ENCODE assay signal across 1 cellular context in the genomic region with DNA sequence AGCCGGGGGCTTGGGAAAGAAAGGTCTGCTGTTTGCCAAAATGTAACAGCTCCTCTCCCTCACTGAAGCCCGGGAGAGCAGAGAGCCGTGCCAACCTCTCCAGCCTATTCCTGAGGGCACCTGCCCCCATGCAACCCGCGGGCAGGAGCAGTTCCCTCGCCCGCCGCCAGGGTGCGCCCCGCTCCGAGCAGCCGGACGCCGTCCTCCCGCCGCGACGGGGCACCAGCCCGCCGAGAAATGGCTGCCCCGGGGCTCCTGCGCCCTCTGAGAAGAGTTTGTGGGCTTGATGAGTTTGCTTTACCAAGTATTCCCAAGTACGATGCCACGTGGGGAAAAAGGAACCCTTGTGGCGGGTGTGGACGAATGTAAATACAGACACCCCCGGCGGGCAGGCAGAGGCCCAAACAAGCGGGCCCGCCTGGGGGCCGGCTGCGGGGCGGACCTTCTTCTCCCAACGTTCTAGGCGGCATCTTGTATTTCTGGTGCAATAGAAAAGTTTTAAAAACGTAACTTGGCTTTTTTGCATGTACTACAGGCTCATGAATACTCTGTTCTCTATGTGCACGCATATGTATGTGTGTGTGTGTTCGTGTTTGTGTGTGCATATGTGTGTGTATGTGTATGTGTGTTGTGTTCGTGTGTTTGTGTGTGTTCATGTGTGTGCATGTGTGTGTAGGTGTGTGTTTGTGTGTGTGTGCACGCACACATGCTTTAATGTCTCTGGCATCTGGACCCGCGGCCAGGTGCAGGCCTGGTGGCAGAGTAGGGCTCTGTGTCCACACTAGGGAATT.
TF ChIP-seq lines count a peak whose summit lies in the region.

No MANE protein-coding gene starts in this region.

TF ChIP-seq in HEK293, 187 proteins besides CTCF, POLR2A, EP300 and RAD21 (continued from another document and continues in another):
- no peak for TF ChIP-seq PRDM4 (tag by site-specific recombination; IDR thresholded peaks at IDR 0.05)
- TF ChIP-seq TRIM28 (IDR thresholded peaks at IDR 0.05; ENCODE audit: borderline replicate concordance, low read length): no peak
- TF ChIP-seq ZNF791 (tag by site-specific recombination; IDR thresholded peaks at IDR 0.05): no peak
- TF ChIP-seq ZNF146 (tag by site-specific recombination; IDR thresholded peaks at IDR 0.05): no peak
- TF ChIP-seq ZXDB (tag by site-specific recombination; IDR thresholded peaks at IDR 0.05): peak; percentile 31; the same call in 1 of the 2 replicates
- TF ChIP-seq ZNF629 (tag by site-specific recombination; IDR thresholded peaks at IDR 0.05): no peak
- no peak for TF ChIP-seq ZNF311 (tag by site-specific recombination; IDR thresholded peaks at IDR 0.05; ENCODE audit: borderline replicate concordance)
- TF ChIP-seq ZBTB48 (tag by site-specific recombination; IDR thresholded peaks at IDR 0.05): no peak
- no peak for TF ChIP-seq BCL11B (tag by site-specific recombination; IDR thresholded peaks at IDR 0.05; ENCODE audit: low read depth)
- TF ChIP-seq ZNF157 (tag by site-specific recombination; IDR thresholded peaks at IDR 0.05): no peak
- peak; percentile 92 for TF ChIP-seq ZSCAN4 (tag by site-specific recombination; IDR thresholded peaks at IDR 0.05)
- no peak for TF ChIP-seq ZNF544 (tag by site-specific recombination; IDR thresholded peaks at IDR 0.05)
- no peak for TF ChIP-seq SALL2 (tag by site-specific recombination; IDR thresholded peaks at IDR 0.05; ENCODE audit: borderline replicate concordance)
- no peak for TF ChIP-seq ZNF121 (tag by site-specific recombination; IDR thresholded peaks at IDR 0.05)
- 0 out of 2 replicates have a peak, but pooled peaks have one; percentile 21 for TF ChIP-seq ZBTB44 (tag by site-specific recombination; IDR thresholded peaks at IDR 0.05)
- no peak for TF ChIP-seq ZNF341 (tag by site-specific recombination; IDR thresholded peaks at IDR 0.05; ENCODE audit: low read depth)
- TF ChIP-seq ZNF274 (IDR thresholded peaks at IDR 0.05; ENCODE audit: low read length): no peak
- no peak for TF ChIP-seq ZNF274 (tag by site-specific recombination; IDR thresholded peaks at IDR 0.05; ENCODE audit: borderline replicate concordance)
- TF ChIP-seq ZNF391 (tag by site-specific recombination; IDR thresholded peaks at IDR 0.05; ENCODE audit: borderline replicate concordance, low read depth): no peak
- no peak for TF ChIP-seq ZNF138 (tag by site-specific recombination; IDR thresholded peaks at IDR 0.05; ENCODE audit: borderline replicate concordance)
- TF ChIP-seq, protein P1, sequence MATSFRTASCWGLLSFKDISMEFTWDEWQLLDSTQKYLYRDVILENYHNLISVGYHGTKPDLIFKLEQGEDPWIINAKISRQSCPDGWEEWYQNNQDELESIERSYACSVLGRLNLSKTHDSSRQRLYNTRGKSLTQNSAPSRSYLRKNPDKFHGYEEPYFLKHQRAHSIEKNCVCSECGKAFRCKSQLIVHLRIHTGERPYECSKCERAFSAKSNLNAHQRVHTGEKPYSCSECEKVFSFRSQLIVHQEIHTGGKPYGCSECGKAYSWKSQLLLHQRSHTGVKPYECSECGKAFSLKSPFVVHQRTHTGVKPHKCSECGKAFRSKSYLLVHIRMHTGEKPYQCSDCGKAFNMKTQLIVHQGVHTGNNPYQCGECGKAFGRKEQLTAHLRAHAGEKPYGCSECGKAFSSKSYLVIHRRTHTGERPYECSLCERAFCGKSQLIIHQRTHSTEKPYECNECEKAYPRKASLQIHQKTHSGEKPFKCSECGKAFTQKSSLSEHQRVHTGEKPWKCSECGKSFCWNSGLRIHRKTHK (tag by site-specific recombination; IDR thresholded peaks at IDR 0.05): no peak
- no peak for TF ChIP-seq ZNF350 (tag by site-specific recombination; IDR thresholded peaks at IDR 0.05)
- TF ChIP-seq YY1 (tag by site-specific recombination; IDR thresholded peaks at IDR 0.05): peak; percentile 82
- TF ChIP-seq PRDM2 (tag by site-specific recombination; IDR thresholded peaks at IDR 0.05; ENCODE audit: borderline replicate concordance): no peak
- no peak for TF ChIP-seq ZNF660 (tag by site-specific recombination; IDR thresholded peaks at IDR 0.05)
- peak; percentile 83 for TF ChIP-seq ZNF335 (tag by site-specific recombination; conservative IDR thresholded peaks at IDR 0.05)
- TF ChIP-seq, protein P2, sequence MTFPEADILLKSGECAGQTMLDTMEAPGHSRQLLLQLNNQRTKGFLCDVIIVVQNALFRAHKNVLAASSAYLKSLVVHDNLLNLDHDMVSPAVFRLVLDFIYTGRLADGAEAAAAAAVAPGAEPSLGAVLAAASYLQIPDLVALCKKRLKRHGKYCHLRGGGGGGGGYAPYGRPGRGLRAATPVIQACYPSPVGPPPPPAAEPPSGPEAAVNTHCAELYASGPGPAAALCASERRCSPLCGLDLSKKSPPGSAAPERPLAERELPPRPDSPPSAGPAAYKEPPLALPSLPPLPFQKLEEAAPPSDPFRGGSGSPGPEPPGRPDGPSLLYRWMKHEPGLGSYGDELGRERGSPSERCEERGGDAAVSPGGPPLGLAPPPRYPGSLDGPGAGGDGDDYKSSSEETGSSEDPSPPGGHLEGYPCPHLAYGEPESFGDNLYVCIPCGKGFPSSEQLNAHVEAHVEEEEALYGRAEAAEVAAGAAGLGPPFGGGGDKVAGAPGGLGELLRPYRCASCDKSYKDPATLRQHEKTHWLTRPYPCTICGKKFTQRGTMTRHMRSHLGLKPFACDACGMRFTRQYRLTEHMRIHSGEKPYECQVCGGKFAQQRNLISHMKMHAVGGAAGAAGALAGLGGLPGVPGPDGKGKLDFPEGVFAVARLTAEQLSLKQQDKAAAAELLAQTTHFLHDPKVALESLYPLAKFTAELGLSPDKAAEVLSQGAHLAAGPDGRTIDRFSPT (tag by site-specific recombination; IDR thresholded peaks at IDR 0.05): peak; percentile 92
- TF ChIP-seq ZBTB20 (tag by site-specific recombination; IDR thresholded peaks at IDR 0.05): no peak
- no peak for TF ChIP-seq ZNF133 (tag by site-specific recombination; IDR thresholded peaks at IDR 0.05)
- TF ChIP-seq ZNF692 (tag by site-specific recombination; IDR thresholded peaks at IDR 0.05): peak; percentile 79
- no peak for TF ChIP-seq HOXC10 (CRISPR knock-in tag; IDR thresholded peaks at IDR 0.05)
- TF ChIP-seq, protein P3, sequence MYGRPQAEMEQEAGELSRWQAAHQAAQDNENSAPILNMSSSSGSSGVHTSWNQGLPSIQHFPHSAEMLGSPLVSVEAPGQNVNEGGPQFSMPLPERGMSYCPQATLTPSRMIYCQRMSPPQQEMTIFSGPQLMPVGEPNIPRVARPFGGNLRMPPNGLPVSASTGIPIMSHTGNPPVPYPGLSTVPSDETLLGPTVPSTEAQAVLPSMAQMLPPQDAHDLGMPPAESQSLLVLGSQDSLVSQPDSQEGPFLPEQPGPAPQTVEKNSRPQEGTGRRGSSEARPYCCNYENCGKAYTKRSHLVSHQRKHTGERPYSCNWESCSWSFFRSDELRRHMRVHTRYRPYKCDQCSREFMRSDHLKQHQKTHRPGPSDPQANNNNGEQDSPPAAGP (tag by site-specific recombination; IDR thresholded peaks at IDR 0.05): no peak
